Comparison of ENCODE assay signal across 22 cellular contexts in the genomic region with DNA sequence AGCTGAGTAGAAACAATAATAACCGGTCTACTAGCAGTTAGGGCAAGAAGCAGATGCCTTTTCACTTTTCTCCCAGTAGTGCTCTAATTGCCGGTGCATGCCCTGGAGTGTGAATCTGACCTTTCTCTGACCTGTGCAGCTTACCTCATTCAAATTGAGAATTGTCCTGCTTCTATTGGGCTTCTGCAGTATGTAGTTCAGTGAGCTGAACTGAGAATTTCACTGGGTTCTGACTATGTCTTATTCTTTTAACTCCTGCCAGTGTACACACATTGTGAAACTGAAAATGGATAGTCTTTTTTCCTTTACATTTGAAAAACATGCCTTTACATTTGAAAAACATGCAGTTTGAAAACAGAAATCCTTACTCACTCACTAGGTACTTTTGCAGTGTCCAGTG.
DNase-seq lines count a peak whose midpoint lies in the region; ATAC-seq, FAIRE-seq and TF ChIP-seq lines count a peak whose summit lies in the region.
"Had no signal": no experiment of that assay in that cellular context is flagged by ENCODE, and none has a peak within 500 bp of the region (broad histone marks: within the 10 kb centered on the region; RNA-seq: fewer than 3 reads in every experiment).

No MANE protein-coding gene starts in this region.

- POLR2A ChIA-PET in CD4-positive, alpha-beta T cell (lab: Charles Lee): no interaction called here

- H3K36me3 ChIP-seq in neural progenitor cell: no peaks in the 10 kb centered on the region
- H3K36me3 ChIP-seq: BE2C, SJCRH30 had no signal

- no peak overlapping the region for H2AFZ ChIP-seq in neural progenitor cell (replicated peaks)
- H2AFZ ChIP-seq: PC-9 had no signal

- intact Hi-C loops in CD4-positive, alpha-beta T cell (cut with DNase I, micrococcal nuclease): no loop called here

- no peaks in the 10 kb centered on the region for H3K9me3 ChIP-seq in neural progenitor cell (ENCODE audit: low read depth)
- no peaks in the 10 kb centered on the region for H3K9me3 ChIP-seq in CD4-positive, alpha-beta T cell (ENCODE audit: control insufficient read depth, low read length)
- H3K9me3 ChIP-seq: BE2C, Caco-2, SJCRH30 had no signal

- H3K27ac ChIP-seq in neural progenitor cell: no peak overlapping the region
- no peak overlapping the region for H3K27ac ChIP-seq in CD4-positive, alpha-beta T cell (ENCODE audit: low read depth, low read length)
- H3K27ac ChIP-seq: PC-9, SJCRH30 had no signal

- H4K20me1 ChIP-seq in neural progenitor cell (ENCODE audit: low read depth): no peaks in the 10 kb centered on the region

- no peak overlapping the region for H3K4me2 ChIP-seq in neural progenitor cell
- H3K4me2 ChIP-seq: PC-9 had no signal

- DNase-seq in GM12865 (ENCODE audit: low read depth): peak; percentile 16
- peak; percentile 28 for DNase-seq in neural progenitor cell (ENCODE audit: low spot score)
- no peak for DNase-seq in epidermal melanocyte (ENCODE audit: insufficient read length, low spot score)
- no peak for DNase-seq in CD4-positive, alpha-beta T cell
- no peak for DNase-seq in RCC 7860 (ENCODE audit: low spot score)
- DNase-seq: BE2C; Caco-2; CD4-positive, CD25-positive, alpha-beta regulatory T cell; DMS153; KBM-7; NCI-H1105 treated with DMSO at 0.1 percent for 48 hours; NCI-H1694 treated with DMSO at 0.1 percent for 48 hours; NCI-H2227 treated with DMSO at 0.1 percent for 48 hours; NCI-H524; NCI-H82; PC-9; SJCRH30 had no signal

- H3K4me3 ChIP-seq in GM12865 (ENCODE audit: low read depth, low read length) (no peak overlapping the region), neural progenitor cell (no peak overlapping the region)
- H3K4me3 ChIP-seq: PC-9, SJCRH30 had no signal

- no peaks in the 10 kb centered on the region for H3K27me3 Mint-ChIP-seq in neural progenitor cell (ENCODE audit: insufficient read depth, low read depth)
- H3K27me3 Mint-ChIP-seq in CD4-positive, alpha-beta T cell: no peaks in the 10 kb centered on the region
- H3K27me3 Mint-ChIP-seq: CD4-positive, CD25-positive, alpha-beta regulatory T cell had no signal

- H3K4me1 Mint-ChIP-seq in neural progenitor cell: peaks cover 10% of the 10 kb centered on the region
- no peaks in the 10 kb centered on the region for H3K4me1 Mint-ChIP-seq in CD4-positive, alpha-beta T cell (ENCODE audit: low read depth)
- H3K4me1 Mint-ChIP-seq: CD4-positive, CD25-positive, alpha-beta regulatory T cell had no signal

- TF ChIP-seq CTCF in GM12865 (IDR thresholded peaks at IDR 0.05; ENCODE audit: insufficient read depth, low read depth, low read length, missing control alignments) (no peak), neural progenitor cell (IDR thresholded peaks at IDR 0.05) (no peak)
- TF ChIP-seq CTCF in CD4-positive, alpha-beta T cell (IDR thresholded peaks at IDR 0.05): no peak

- H3K9ac ChIP-seq in neural progenitor cell: no peak overlapping the region

- no peak overlapping the region for H3K4me3 Mint-ChIP-seq in neural progenitor cell
- H3K4me3 Mint-ChIP-seq in CD4-positive, alpha-beta T cell: no peak overlapping the region
- H3K4me3 Mint-ChIP-seq: CD4-positive, CD25-positive, alpha-beta regulatory T cell had no signal

- ATAC-seq in GM21360 (IDR thresholded peaks at IDR 0.05; ENCODE audit: unreplicated experiment) (peak; percentile 78), HG03342 (IDR thresholded peaks at IDR 0.05; ENCODE audit: unreplicated experiment) (peak; percentile 74)
- no peak for ATAC-seq in CD4-positive, alpha-beta T cell (ENCODE audit: poor library complexity)
- ATAC-seq: HepG2 had no signal

- CTCF ChIA-PET in CD4-positive, alpha-beta T cell (lab: Charles Lee): no interaction called here

- no peak overlapping the region for H3K27ac Mint-ChIP-seq in neural progenitor cell
- no peak overlapping the region for H3K27ac Mint-ChIP-seq in CD4-positive, alpha-beta T cell
- H3K27ac Mint-ChIP-seq: CD4-positive, CD25-positive, alpha-beta regulatory T cell had no signal

- H3K79me2 ChIP-seq in neural progenitor cell (ENCODE audit: low read depth): no peaks in the 10 kb centered on the region

- H3K9me3 Mint-ChIP-seq in neural progenitor cell: no peaks in the 10 kb centered on the region
- peaks cover 12% of the 10 kb centered on the region for H3K9me3 Mint-ChIP-seq in CD4-positive, alpha-beta T cell

- no peaks in the 10 kb centered on the region for H3F3A ChIP-seq in neural progenitor cell (ENCODE audit: low read depth)

- peaks cover 10% of the 10 kb centered on the region for H3K4me1 ChIP-seq in neural progenitor cell
- H3K4me1 ChIP-seq: BE2C, Caco-2, SJCRH30 had no signal

- H3K27me3 ChIP-seq in neural progenitor cell: no peaks in the 10 kb centered on the region
- no peaks in the 10 kb centered on the region for H3K27me3 ChIP-seq in CD4-positive, alpha-beta T cell (ENCODE audit: control insufficient read depth, insufficient read depth, low read length)
- H3K27me3 ChIP-seq: BE2C, SJCRH30 had no signal

- no peaks in the 10 kb centered on the region for H3K36me3 Mint-ChIP-seq in neural progenitor cell
- H3K36me3 Mint-ChIP-seq in CD4-positive, alpha-beta T cell (ENCODE audit: low read depth): no peaks in the 10 kb centered on the region
- H3K36me3 Mint-ChIP-seq: CD4-positive, CD25-positive, alpha-beta regulatory T cell had no signal

- no peak for FAIRE-seq in RCC 7860 (lab: Jason Lieb, UNC)
- FAIRE-seq: A204.1, H54, HepG2 had no signal

Comparison
In these comparisons a context has a peak if more than half of its experiments do, and no peak if none do; other contexts are left out.
1. DNase-seq: peak in GM12865 (single experiment) and neural progenitor cell (single experiment); none in epidermal melanocyte (single experiment), CD4-positive, alpha-beta T cell (0 of 10) and RCC 7860 (single experiment).